In the genomic region with DNA sequence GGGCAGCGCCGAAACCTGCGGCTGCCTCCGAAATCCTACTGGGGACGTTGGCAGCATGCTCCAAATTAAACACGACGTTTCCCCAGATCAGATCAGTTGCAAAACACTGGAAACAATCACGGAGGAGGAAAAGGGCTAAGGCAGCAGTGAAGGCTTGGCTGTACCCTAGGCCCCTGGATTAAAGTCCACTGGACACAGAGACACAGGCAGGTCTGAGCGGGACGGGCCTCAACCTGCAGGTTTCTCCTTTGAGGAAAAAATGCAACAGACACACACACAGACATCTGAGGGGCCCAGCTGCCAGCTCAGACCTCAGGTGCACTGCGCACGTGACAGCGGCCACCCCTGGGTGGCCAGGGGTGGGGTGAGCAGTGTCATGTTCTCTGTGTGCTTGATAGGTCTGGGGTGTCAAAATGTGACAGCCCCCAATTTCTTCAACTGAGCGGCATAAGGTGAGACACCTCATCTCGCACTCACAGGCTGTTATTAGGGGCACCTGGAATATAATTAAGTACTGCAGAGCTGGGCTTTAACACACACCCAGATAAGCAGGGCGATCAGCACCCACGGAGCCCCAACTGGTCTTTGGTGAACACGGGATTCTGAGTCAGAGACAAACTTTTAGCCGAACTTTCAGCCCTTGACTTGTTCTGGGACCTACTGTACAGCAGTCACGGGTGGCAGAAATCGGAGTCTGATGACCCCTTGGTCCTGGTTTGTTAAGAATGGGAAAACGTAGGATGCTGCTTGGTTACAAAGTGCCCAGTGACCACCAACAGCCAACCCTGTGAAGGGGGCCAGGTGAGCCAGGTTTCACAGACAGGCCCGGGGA, we compare ENCODE assay signal across 8 cellular contexts. TPM values are rescaled to one million over a fixed set of nuclear protein-coding genes. Genes with fewer than 3 reads are reported as not detected.
DNase-seq lines count a peak whose midpoint lies in the region; ATAC-seq and TF ChIP-seq lines count a peak whose summit lies in the region.

No MANE protein-coding gene starts in this region.

- H3K4me3 ChIP-seq in Loucy (ENCODE audit: low read length, poor library complexity, severe bottlenecking) = no peak overlapping the region
- peak overlapping the region in 3 of 4 donors; percentile 19 to 22 (median 20) for H3K4me3 ChIP-seq in stomach

- H3K9me2 ChIP-seq in Loucy (replicated peaks; ENCODE audit: low read depth, low read length) = no peaks in the 10 kb centered on the region

- H3K4me3 Mint-ChIP-seq in MCF 10A (ENCODE audit: unreplicated experiment) = peak overlapping the region; percentile 49

- no peak for TF ChIP-seq POLR2A in stomach (IDR thresholded peaks at IDR 0.05)

- H3K9me3 ChIP-seq in Loucy (ENCODE audit: insufficient read depth, low read depth, low read length) = no peaks in the 10 kb centered on the region
- no peaks in the 10 kb centered on the region for H3K9me3 ChIP-seq in stomach

- H3K9me3 Mint-ChIP-seq in MCF 10A (ENCODE audit: unreplicated experiment) = no peaks in the 10 kb centered on the region

- H3K9ac ChIP-seq in Loucy (ENCODE audit: low read depth, low read length, poor library complexity, severe bottlenecking) = peak overlapping the region; percentile 26

- H3K36me3 Mint-ChIP-seq in MCF 10A (ENCODE audit: insufficient read depth, unreplicated experiment) = peaks cover 48% of the 10 kb centered on the region

- H3F3A ChIP-seq in Loucy (ENCODE audit: low read depth) = no peaks in the 10 kb centered on the region

- CTCF ChIA-PET in MCF 10A (lab: Yijun Ruan, JAX) = interaction anchor here (0.5 to 2.7 kb wide), 5 partner anchors 9 to 694 kb away, joined by 3 to 10 read pairs (median 5); a partner anchor contains a TSS

- peak overlapping the region; percentile 42 to 87 (median 82) for H3K27ac ChIP-seq in stomach

- H3K4me2 ChIP-seq in Loucy (ENCODE audit: low read depth, low read length, poor library complexity, severe bottlenecking) = peak overlapping the region; percentile 32

- no peaks in the 10 kb centered on the region for H3K27me3 ChIP-seq in Loucy (ENCODE audit: insufficient read depth, low read length, poor library complexity, severe bottlenecking)
- no peaks in the 10 kb centered on the region for H3K27me3 ChIP-seq in stomach

- WGBS in stomach, 5 donors = 27 to 46% (median 32%) methylated on average over 20 to 23 of the region's 23 CpGs

- DNase-seq in MCF 10A (ENCODE audit: unreplicated experiment) (no peak), left lobe of liver (ENCODE audit: low spot score) (peak; percentile 93), stomach (no peak), hypothalamus (lab: John Stamatoyannopoulos, UW) (no peak), HuH-7.5 (ENCODE audit: low spot score) (no peak), C1 segment of cervical spinal cord (lab: John Stamatoyannopoulos, UW) (no peak)

- POLR2A ChIA-PET in MCF 10A (lab: Yijun Ruan, JAX) = interaction anchor here (1.0 to 2.3 kb wide), 6 partner anchors 9 to 49 kb away, joined by 3 to 19 read pairs (median 4); no protein-coding TSS in a partner anchor

- intact Hi-C loops in MCF 10A (cut with micrococcal nuclease) = no loop called here
- intact Hi-C loops in stomach (cut with DNase I; ENCODE audit: low total_unique reads) = no loop called here

- ATAC-seq in left lobe of liver (peak; percentile 67), GM21526 (IDR thresholded peaks at IDR 0.05; ENCODE audit: low FRiP score, unreplicated experiment) (no peak)

- no TSS peak for BruUV-seq in MCF 10A (replicated peaks; lab: Mats Ljungman, UMichigan)

- H3K4me1 Mint-ChIP-seq in MCF 10A (ENCODE audit: insufficient read depth, unreplicated experiment) = peaks cover 51% of the 10 kb centered on the region

- peak overlapping the region; percentile 93 for H3K27ac Mint-ChIP-seq in MCF 10A (ENCODE audit: low read depth, unreplicated experiment)

- no peaks in the 10 kb centered on the region for H3K27me3 Mint-ChIP-seq in MCF 10A (ENCODE audit: insufficient read depth, unreplicated experiment)

- no peak overlapping the region for H2AFZ ChIP-seq in Loucy (ENCODE audit: low read length)

- no peak for TF ChIP-seq EP300 in stomach (IDR thresholded peaks at IDR 0.05)

- H3K4me1 ChIP-seq in Loucy (ENCODE audit: insufficient read depth, low read length, poor library complexity, severe bottlenecking) = peaks cover 30% of the 10 kb centered on the region
- peaks cover 73 to 93% (median 90%) of the 10 kb centered on the region in 4 donors for H3K4me1 ChIP-seq in stomach

- peaks cover 79% of the 10 kb centered on the region for H3K79me2 ChIP-seq in Loucy (ENCODE audit: insufficient read depth, low read length)

- H4K20me1 ChIP-seq in Loucy (ENCODE audit: insufficient read depth, low read length, poor library complexity, severe bottlenecking) = peaks cover 57% of the 10 kb centered on the region

- TF ChIP-seq CTCF in Loucy (conservative IDR thresholded peaks at IDR 0.05; ENCODE audit: low read length) (no peak), MCF 10A (IDR thresholded peaks at IDR 0.05; ENCODE audit: unreplicated experiment) (no peak), stomach (IDR thresholded peaks at IDR 0.05) (no peak)

- peaks cover 12% of the 10 kb centered on the region; the same call in 1 of the 2 replicates for H3K36me3 ChIP-seq in Loucy (ENCODE audit: insufficient read depth, low read length)
- H3K36me3 ChIP-seq in stomach = peaks cover 15 to 21% (median 17%) of the 10 kb centered on the region in 4 donors

RNA-seq across cellular contexts. Expression of a gene that starts 9.3 kb away (rescaled TPM):
- total RNA-seq in MCF 10A (2022) = 94.4 and 106 TPM in 2 replicates
- total RNA-seq in left lobe of liver = 30.2 TPM
- total RNA-seq in stomach = 100 to 1,000 TPM in 1 of 5 donors, 10 to 100 TPM in 4; 14.8 to 111 (median 26.3) TPM
- 10 to 100 TPM; 44.9 to 48.5 (median 46.0) TPM for polyA plus RNA-seq in stomach

RNA-seq across cellular contexts. Expression of a gene that starts 11.4 kb away (rescaled TPM):
- 15.3 and 16.7 TPM in 2 replicates for total RNA-seq in MCF 10A (2022)
- total RNA-seq in left lobe of liver = 3.3 TPM
- 100 to 1,000 TPM in 1 of 5 donors, 10 to 100 TPM in 1, 1 to 10 TPM in 3; 1.8 to 100 (median 9.8) TPM for total RNA-seq in stomach
- polyA plus RNA-seq in stomach = 1 to 10 TPM; 5.4 to 7.2 (median 5.8) TPM

RNA-seq across cellular contexts. Expression of a gene that starts 47.7 kb away (rescaled TPM):
- total RNA-seq in MCF 10A (2022) = 2.4 and 7.2 TPM in 2 replicates
- 24.2 TPM for total RNA-seq in left lobe of liver
- total RNA-seq in stomach = 10 to 100 TPM in 2 of 5 donors, 1 to 10 TPM in 3; 2.2 to 24.5 (median 8.3) TPM
- 10 to 100 TPM; 20.4 to 25.0 (median 22.0) TPM for polyA plus RNA-seq in stomach

RNA-seq across cellular contexts. Expression of a gene that starts 52.5 kb away (rescaled TPM):
- 14.8 and 20.3 TPM in 2 replicates for total RNA-seq in MCF 10A (2022)
- 31.8 TPM for total RNA-seq in left lobe of liver
- 100 to 1,000 TPM in 1 of 5 donors, 10 to 100 TPM in 3, not detected in 1; 20.7 to 250 (median 35.1) TPM for total RNA-seq in stomach
- 10 to 100 TPM; 32.7 to 70.8 (median 52.4) TPM for polyA plus RNA-seq in stomach
